In genomic region chr7:27142562-27143021, GRCh38 we compare ENCODE assay signal across 7 cellular contexts. TPM values are rescaled to one million over a fixed set of nuclear protein-coding genes. Genes with fewer than 3 reads are reported as not detected.
DNase-seq lines count a peak whose midpoint lies in the region; ATAC-seq and TF ChIP-seq lines count a peak whose summit lies in the region.
"Had no signal": no experiment of that assay in that cellular context is flagged by ENCODE, and none has a peak within 500 bp of the region (broad histone marks: within the 10 kb centered on the region; RNA-seq: fewer than 3 reads in every experiment).

No MANE protein-coding gene starts in this region.

- no peak overlapping the region for H2BK120ac ChIP-seq in mesenchymal stem cell (ENCODE audit: low read depth, low read length)

- H2BK5ac ChIP-seq in mesenchymal stem cell (ENCODE audit: low read depth, low read length, poor library complexity, severe bottlenecking): peak overlapping the region; percentile 90

- no peak for ATAC-seq in GM19455 (IDR thresholded peaks at IDR 0.05; ENCODE audit: unreplicated experiment)

- peak overlapping the region; percentile 88 for H3K9ac ChIP-seq in adipocyte (ENCODE audit: low read length)
- peak overlapping the region; percentile 97 for H3K9ac ChIP-seq in mesenchymal stem cell (ENCODE audit: low read length)

- H3K4me1 ChIP-seq in adipocyte (ENCODE audit: control insufficient read depth, insufficient read depth, low read length): peaks cover 57% of the 10 kb centered on the region
- peaks cover 6% of the 10 kb centered on the region for H3K4me1 ChIP-seq in mesenchymal stem cell (ENCODE audit: control insufficient read depth, insufficient read depth, low read depth, low read length)

- H2BK12ac ChIP-seq in mesenchymal stem cell (ENCODE audit: low read length in 2 of 2): peak overlapping the region in 1 of 2 experiments; percentile 68

- no peak overlapping the region for H4K8ac ChIP-seq in mesenchymal stem cell (ENCODE audit: low read length)

- DNase-seq in AG09309 (ENCODE audit: low read depth) (no peak), adipocyte (ENCODE audit: low read depth) (no peak), mesenchymal stem cell (no peak), glomerular visceral epithelial cell (ENCODE audit: extremely low spot score) (no peak), C1 segment of cervical spinal cord (lab: John Stamatoyannopoulos, UW) (no peak)
- DNase-seq: effector memory CD4-positive, alpha-beta T cell had no signal

- no peak for TF ChIP-seq CTCF in AG09309 (IDR thresholded peaks at IDR 0.05; ENCODE audit: control insufficient read depth, insufficient read depth, low read depth, low read length, missing control alignments)

- H3K36me3 ChIP-seq in adipocyte (ENCODE audit: control insufficient read depth, insufficient read depth, low read length, severe bottlenecking) (peaks cover 25% of the 10 kb centered on the region), mesenchymal stem cell (ENCODE audit: control insufficient read depth in 1 of 2, insufficient read depth in 2 of 2, low read depth in 1 of 2, low read length in 2 of 2) (peaks cover 8 to 43% of the 10 kb centered on the region in 2 experiments)

- WGBS in mesenchymal stem cell: 3% methylated on average over 26 of the region's 29 CpGs

- peak overlapping the region; percentile 29 for H3K4me3 ChIP-seq in AG09309 (ENCODE audit: control insufficient read depth, low read depth, low read length)
- H3K4me3 ChIP-seq in adipocyte (ENCODE audit: low read length): peak overlapping the region; percentile 82
- H3K4me3 ChIP-seq in mesenchymal stem cell (ENCODE audit: insufficient read depth in 1 of 2, low read depth in 1 of 2, low read length in 2 of 2): peak overlapping the region; percentile 82 to 96

- peaks cover 8% of the 10 kb centered on the region for H3K79me1 ChIP-seq in mesenchymal stem cell (replicated peaks; ENCODE audit: low read length, poor library complexity, severe bottlenecking)

- peak overlapping the region; percentile 85 for H3K4me2 ChIP-seq in mesenchymal stem cell (ENCODE audit: low read length, poor library complexity, severe bottlenecking)

- no peak overlapping the region for H2BK15ac ChIP-seq in mesenchymal stem cell (ENCODE audit: low read depth, poor library complexity, severe bottlenecking)

- no peak overlapping the region for H2AK5ac ChIP-seq in mesenchymal stem cell (ENCODE audit: low read length, severe bottlenecking)

- peak overlapping the region; percentile 20 for H3K27ac ChIP-seq in mesenchymal stem cell (ENCODE audit: low read length, poor library complexity, severe bottlenecking)

- peak overlapping the region in 1 of 2 experiments; percentile 31 for H3K4ac ChIP-seq in mesenchymal stem cell (ENCODE audit: low read depth in 1 of 2, low read length in 2 of 2)

- no peaks in the 10 kb centered on the region for H3K27me3 ChIP-seq in adipocyte (replicated peaks; ENCODE audit: control insufficient read depth, insufficient read depth, low read length)
- H3K27me3 ChIP-seq in mesenchymal stem cell (ENCODE audit: control insufficient read depth in 1 of 2, insufficient read depth in 1 of 2, low read length in 2 of 2): peaks cover 0 to 8% of the 10 kb centered on the region in 2 experiments

- H3K18ac ChIP-seq in mesenchymal stem cell (ENCODE audit: low read depth in 1 of 2, low read length in 2 of 2): peak overlapping the region in 1 of 2 experiments; percentile 78

- no peak overlapping the region for H2AFZ ChIP-seq in mesenchymal stem cell (ENCODE audit: low read depth, low read length)

- no peak overlapping the region for H3K14ac ChIP-seq in mesenchymal stem cell (ENCODE audit: low read length in 2 of 2)

- H3K9me3 ChIP-seq in adipocyte (ENCODE audit: control insufficient read depth, low read length) (no peaks in the 10 kb centered on the region), mesenchymal stem cell (ENCODE audit: control insufficient read depth, low read length) (no peaks in the 10 kb centered on the region)

- peak overlapping the region in 1 of 2 experiments; percentile 34 for H3K23ac ChIP-seq in mesenchymal stem cell (ENCODE audit: low read length in 2 of 2)

- no peak overlapping the region for H4K91ac ChIP-seq in mesenchymal stem cell (ENCODE audit: low read length)

RNA-seq across cellular contexts. Expression of gene HOXA5, which starts 0.9 kb away (rescaled TPM):
- polyA plus RNA-seq in mesenchymal stem cell (2013, experiment 1 of 2): 2.0 TPM
- 2.0 TPM for polyA plus RNA-seq in mesenchymal stem cell (2013, experiment 2 of 2)

RNA-seq across cellular contexts. Expression of gene HOXA6, which starts 5.0 kb away (rescaled TPM):
- polyA plus RNA-seq in mesenchymal stem cell (2013, experiment 1 of 2): 0.62 TPM
- polyA plus RNA-seq in mesenchymal stem cell (2013, experiment 2 of 2): 0.59 TPM

RNA-seq across cellular contexts. Expression of gene HOXA3, which starts 9.8 kb away (rescaled TPM):
- 0.39 TPM for polyA plus RNA-seq in mesenchymal stem cell (2013, experiment 1 of 2)
- 0.51 TPM for polyA plus RNA-seq in mesenchymal stem cell (2013, experiment 2 of 2)

RNA-seq across cellular contexts. Expression of gene HOXA4, which starts 12.0 kb away (rescaled TPM):
- 0.91 TPM for polyA plus RNA-seq in mesenchymal stem cell (2013, experiment 1 of 2)
- 1.1 TPM for polyA plus RNA-seq in mesenchymal stem cell (2013, experiment 2 of 2)

RNA-seq across cellular contexts. Expression of gene HOXA7, which starts 13.9 kb away (rescaled TPM):
- polyA plus RNA-seq in mesenchymal stem cell (2013, experiment 1 of 2): 3.1 TPM
- 3.2 TPM for polyA plus RNA-seq in mesenchymal stem cell (2013, experiment 2 of 2)

Comparison
In these comparisons a context has a peak if more than half of its experiments do, and no peak if none do; other contexts are left out.
1. H3K4me3 ChIP-seq: peak in every context shown above with its lines; median percentile 89 in mesenchymal stem cell; 82 in adipocyte; 29 in AG09309.